In the genomic region with DNA sequence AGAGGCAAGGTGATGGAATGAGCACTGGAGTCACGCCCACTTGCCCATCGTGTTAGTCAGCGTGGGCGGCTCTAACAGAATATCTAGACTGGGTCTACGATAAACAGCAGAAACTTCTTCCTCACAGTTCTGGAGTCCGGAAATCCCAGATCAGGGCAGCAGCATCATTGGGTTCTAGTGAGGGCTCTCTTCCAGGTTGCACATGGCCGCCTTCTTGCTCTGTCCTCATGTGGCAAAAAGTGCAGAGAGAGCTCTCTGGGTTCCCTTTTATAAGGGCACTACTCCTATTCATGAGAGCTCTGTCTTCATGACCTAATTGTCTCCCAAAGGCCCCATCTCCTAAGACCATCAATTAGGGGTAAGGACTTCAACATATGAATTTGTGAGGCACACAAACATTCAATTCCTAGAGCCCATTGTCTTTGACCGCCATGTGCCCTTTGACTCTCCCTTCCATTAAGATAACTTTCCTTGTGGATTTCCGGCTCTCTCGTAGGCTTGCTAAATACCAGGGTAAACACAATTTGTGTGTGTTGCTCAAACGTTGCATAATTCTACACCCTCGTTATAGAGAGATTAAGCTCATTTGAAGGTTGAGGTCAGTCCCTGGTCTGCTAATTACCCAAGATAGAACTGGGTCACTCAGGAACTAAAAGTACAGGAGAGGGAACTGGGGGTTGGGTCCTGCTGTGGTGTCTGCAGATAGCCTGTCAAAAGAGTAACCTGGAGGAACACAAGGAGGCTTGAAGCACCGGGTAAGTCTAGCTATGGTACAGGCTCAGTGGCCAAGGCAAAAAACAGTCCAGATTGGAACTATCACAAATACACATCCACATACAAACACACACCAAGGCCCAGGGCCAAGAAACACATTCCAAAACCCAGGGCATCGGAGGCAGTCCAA, we compare ENCODE assay signal across 1 cellular context.
TF ChIP-seq lines count a peak whose summit lies in the region.

No MANE protein-coding gene starts in this region.

TF ChIP-seq in HepG2, 621 proteins besides CTCF, POLR2A, EP300 and RAD21 (continued from another document and continues in another):
- TF ChIP-seq, protein P1, sequence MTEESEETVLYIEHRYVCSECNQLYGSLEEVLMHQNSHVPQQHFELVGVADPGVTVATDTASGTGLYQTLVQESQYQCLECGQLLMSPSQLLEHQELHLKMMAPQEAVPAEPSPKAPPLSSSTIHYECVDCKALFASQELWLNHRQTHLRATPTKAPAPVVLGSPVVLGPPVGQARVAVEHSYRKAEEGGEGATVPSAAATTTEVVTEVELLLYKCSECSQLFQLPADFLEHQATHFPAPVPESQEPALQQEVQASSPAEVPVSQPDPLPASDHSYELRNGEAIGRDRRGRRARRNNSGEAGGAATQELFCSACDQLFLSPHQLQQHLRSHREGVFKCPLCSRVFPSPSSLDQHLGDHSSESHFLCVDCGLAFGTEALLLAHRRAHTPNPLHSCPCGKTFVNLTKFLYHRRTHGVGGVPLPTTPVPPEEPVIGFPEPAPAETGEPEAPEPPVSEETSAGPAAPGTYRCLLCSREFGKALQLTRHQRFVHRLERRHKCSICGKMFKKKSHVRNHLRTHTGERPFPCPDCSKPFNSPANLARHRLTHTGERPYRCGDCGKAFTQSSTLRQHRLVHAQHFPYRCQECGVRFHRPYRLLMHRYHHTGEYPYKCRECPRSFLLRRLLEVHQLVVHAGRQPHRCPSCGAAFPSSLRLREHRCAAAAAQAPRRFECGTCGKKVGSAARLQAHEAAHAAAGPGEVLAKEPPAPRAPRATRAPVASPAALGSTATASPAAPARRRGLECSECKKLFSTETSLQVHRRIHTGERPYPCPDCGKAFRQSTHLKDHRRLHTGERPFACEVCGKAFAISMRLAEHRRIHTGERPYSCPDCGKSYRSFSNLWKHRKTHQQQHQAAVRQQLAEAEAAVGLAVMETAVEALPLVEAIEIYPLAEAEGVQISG (CRISPR knock-in tag; IDR thresholded peaks at IDR 0.05), result peak; percentile 74
- TF ChIP-seq CCDC6 (CRISPR knock-in tag; IDR thresholded peaks at IDR 0.05) (no peak), ZNF678 (CRISPR knock-in tag; IDR thresholded peaks at IDR 0.05) (no peak), ZSCAN22 (CRISPR knock-in tag; IDR thresholded peaks at IDR 0.05) (no peak), THRA (CRISPR knock-in tag; IDR thresholded peaks at IDR 0.05; ENCODE audit: borderline replicate concordance) (peak; percentile 94), UBTF (CRISPR knock-in tag; IDR thresholded peaks at IDR 0.05) (peak; percentile 48; the same call in 1 of the 2 replicates), MTF1 (CRISPR knock-in tag; IDR thresholded peaks at IDR 0.05) (no peak), LCORL (IDR thresholded peaks at IDR 0.05) (peak; percentile 32; the same call in 1 of the 2 replicates), LCORL (CRISPR knock-in tag; IDR thresholded peaks at IDR 0.05) (peak; percentile 77; the same call in 1 of the 2 replicates), TBP (CRISPR knock-in tag; IDR thresholded peaks at IDR 0.05) (no peak), ZBTB8A (CRISPR knock-in tag; IDR thresholded peaks at IDR 0.05; ENCODE audit: borderline replicate concordance, low read depth) (no peak), ZNF773 (CRISPR knock-in tag; IDR thresholded peaks at IDR 0.05; ENCODE audit: borderline replicate concordance) (no peak), MTA1 (CRISPR knock-in tag; IDR thresholded peaks at IDR 0.05; ENCODE audit: borderline replicate concordance) (no peak), FOXO1 (CRISPR knock-in tag; IDR thresholded peaks at IDR 0.05) (peak; percentile 97), CENPBD1 (CRISPR knock-in tag; IDR thresholded peaks at IDR 0.05; ENCODE audit: borderline replicate concordance, low read depth) (0 out of 2 replicates have a peak, but pooled peaks have one; percentile 75), MXD1 (CRISPR knock-in tag; IDR thresholded peaks at IDR 0.05) (no peak), ZFP1 (CRISPR knock-in tag; IDR thresholded peaks at IDR 0.05) (peak; percentile 80; the same call in 1 of the 2 replicates), MBD4 (IDR thresholded peaks at IDR 0.05; ENCODE audit: borderline replicate concordance, low read length) (peak; percentile 95), ZNF512B (CRISPR knock-in tag; IDR thresholded peaks at IDR 0.05; ENCODE audit: borderline replicate concordance) (peak; percentile 81; the same call in 1 of the 2 replicates), ISX (CRISPR knock-in tag; conservative IDR thresholded peaks at IDR 0.05) (no peak), RCOR2 (CRISPR knock-in tag; IDR thresholded peaks at IDR 0.05) (peak; percentile 94), SKI (IDR thresholded peaks at IDR 0.05; ENCODE audit: partially characterized antibody) (peak; percentile 97), NCOA1 (CRISPR knock-in tag; IDR thresholded peaks at IDR 0.05) (no peak), GATAD2A (CRISPR knock-in tag; IDR thresholded peaks at IDR 0.05) (peak; percentile 99), ZFP82 (CRISPR knock-in tag; IDR thresholded peaks at IDR 0.05; ENCODE audit: borderline replicate concordance) (no peak), CSRNP2 (CRISPR knock-in tag; conservative IDR thresholded peaks at IDR 0.05; ENCODE audit: low read depth) (no peak), ZNF234 (CRISPR knock-in tag; conservative IDR thresholded peaks at IDR 0.05) (no peak), MBNL3 (CRISPR knock-in tag; conservative IDR thresholded peaks at IDR 0.05) (no peak), ATF1 (CRISPR knock-in tag; IDR thresholded peaks at IDR 0.05) (0 out of 2 replicates have a peak, but pooled peaks have one; percentile 66), ZNF230 (CRISPR knock-in tag; IDR thresholded peaks at IDR 0.05) (no peak)
- TF ChIP-seq, protein P2, sequence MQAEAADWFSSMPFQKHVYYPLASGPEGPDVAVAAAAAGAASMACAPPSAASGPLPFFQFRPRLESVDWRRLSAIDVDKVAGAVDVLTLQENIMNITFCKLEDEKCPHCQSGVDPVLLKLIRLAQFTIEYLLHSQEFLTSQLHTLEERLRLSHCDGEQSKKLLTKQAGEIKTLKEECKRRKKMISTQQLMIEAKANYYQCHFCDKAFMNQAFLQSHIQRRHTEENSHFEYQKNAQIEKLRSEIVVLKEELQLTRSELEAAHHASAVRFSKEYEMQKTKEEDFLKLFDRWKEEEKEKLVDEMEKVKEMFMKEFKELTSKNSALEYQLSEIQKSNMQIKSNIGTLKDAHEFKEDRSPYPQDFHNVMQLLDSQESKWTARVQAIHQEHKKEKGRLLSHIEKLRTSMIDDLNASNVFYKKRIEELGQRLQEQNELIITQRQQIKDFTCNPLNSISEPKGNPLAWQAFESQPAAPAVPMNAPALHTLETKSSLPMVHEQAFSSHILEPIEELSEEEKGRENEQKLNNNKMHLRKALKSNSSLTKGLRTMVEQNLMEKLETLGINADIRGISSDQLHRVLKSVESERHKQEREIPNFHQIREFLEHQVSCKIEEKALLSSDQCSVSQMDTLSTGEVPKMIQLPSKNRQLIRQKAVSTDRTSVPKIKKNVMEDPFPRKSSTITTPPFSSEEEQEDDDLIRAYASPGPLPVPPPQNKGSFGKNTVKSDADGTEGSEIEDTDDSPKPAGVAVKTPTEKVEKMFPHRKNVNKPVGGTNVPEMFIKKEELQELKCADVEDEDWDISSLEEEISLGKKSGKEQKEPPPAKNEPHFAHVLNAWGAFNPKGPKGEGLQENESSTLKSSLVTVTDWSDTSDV (CRISPR knock-in tag; IDR thresholded peaks at IDR 0.05), result no peak
- TF ChIP-seq, protein P3, sequence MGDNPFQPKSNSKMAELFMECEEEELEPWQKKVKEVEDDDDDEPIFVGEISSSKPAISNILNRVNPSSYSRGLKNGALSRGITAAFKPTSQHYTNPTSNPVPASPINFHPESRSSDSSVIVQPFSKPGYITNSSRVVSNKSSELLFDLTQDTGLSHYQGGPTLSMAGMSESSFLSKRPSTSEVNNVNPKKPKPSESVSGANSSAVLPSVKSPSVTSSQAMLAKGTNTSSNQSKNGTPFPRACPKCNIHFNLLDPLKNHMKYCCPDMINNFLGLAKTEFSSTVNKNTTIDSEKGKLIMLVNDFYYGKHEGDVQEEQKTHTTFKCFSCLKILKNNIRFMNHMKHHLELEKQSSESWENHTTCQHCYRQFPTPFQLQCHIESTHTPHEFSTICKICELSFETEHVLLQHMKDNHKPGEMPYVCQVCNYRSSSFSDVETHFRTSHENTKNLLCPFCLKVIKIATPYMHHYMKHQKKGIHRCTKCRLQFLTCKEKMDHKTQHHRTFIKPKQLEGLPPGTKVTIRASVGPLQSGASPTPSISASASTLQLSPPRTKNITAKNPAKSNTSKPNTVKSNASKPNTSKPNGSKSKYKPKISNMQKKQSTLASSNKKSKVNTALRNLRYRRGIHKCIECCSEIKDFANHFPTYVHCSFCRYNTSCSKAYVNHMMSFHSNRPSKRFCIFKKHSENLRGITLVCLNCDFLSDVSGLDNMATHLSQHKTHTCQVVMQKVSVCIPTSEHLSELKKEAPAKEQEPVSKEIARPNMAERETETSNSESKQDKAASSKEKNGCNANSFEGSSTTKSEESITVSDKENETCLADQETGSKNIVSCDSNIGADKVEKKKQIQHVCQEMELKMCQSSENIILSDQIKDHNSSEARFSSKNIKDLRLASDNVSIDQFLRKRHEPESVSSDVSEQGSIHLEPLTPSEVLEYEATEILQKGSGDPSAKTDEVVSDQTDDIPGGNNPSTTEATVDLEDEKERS (CRISPR knock-in tag; IDR thresholded peaks at IDR 0.05), result peak; percentile 90; the same call in 1 of the 2 replicates
- TF ChIP-seq, protein P4, sequence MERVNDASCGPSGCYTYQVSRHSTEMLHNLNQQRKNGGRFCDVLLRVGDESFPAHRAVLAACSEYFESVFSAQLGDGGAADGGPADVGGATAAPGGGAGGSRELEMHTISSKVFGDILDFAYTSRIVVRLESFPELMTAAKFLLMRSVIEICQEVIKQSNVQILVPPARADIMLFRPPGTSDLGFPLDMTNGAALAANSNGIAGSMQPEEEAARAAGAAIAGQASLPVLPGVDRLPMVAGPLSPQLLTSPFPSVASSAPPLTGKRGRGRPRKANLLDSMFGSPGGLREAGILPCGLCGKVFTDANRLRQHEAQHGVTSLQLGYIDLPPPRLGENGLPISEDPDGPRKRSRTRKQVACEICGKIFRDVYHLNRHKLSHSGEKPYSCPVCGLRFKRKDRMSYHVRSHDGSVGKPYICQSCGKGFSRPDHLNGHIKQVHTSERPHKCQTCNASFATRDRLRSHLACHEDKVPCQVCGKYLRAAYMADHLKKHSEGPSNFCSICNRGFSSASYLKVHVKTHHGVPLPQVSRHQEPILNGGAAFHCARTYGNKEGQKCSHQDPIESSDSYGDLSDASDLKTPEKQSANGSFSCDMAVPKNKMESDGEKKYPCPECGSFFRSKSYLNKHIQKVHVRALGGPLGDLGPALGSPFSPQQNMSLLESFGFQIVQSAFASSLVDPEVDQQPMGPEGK (CRISPR knock-in tag; IDR thresholded peaks at IDR 0.05), result peak; percentile 82
